Comparison of ENCODE assay signal across 10 cellular contexts in the genomic region with DNA sequence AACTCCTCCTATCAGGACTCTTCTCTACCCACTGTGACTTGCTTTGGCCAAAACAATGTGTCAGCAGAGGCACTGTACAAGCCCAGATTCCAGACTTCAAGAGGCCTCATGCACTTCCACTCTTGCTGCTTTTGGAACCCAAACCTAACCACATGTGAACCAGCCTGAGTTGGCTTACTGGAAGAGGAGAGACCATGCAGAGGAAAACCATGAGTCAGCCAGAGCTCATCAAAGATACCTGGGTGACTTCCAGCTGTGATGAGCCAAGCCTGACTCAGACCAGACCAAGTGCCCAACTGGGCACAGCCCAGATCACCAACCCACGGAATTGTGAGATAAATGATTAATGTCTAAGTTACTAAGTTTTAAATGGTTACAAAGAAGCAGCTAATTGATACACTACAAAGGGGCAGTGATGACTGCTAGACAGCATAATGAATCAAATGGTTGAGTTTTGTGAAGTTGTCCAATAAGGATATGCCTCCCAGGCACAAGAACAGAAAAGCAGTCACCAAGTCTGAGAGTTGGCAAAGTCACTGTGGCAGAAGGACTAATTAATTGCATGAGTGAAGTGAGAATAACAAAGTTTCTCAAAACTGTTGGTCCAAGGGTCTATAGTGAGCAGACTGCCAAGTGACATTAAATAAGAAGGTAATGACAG. TPM values are rescaled to one million over a fixed set of nuclear protein-coding genes. Genes with fewer than 3 reads are reported as not detected.
A peak's percentile ranks its signal among the peaks of the same experiment; 100 is the strongest.
DNase-seq lines count a peak whose midpoint lies in the region; ATAC-seq and TF ChIP-seq lines count a peak whose summit lies in the region.
"Had no signal": no experiment of that assay in that cellular context is flagged by ENCODE, and none has a peak within 500 bp of the region (broad histone marks: within the 10 kb centered on the region; RNA-seq: fewer than 3 reads in every experiment).

No MANE protein-coding gene starts in this region.

- intact Hi-C loops in heart right ventricle (cut with DNase I), result no loop called here
- intact Hi-C loops in left ventricle myocardium inferior (cut with micrococcal nuclease), result no loop called here

- DNase-seq in heart right ventricle (peak in 1 of 2 donors; percentile 13), left ventricle myocardium inferior (no peak), NB4 (ENCODE audit: low read depth) (peak; percentile 15), epithelial cell of proximal tubule (ENCODE audit: low read depth) (peak; percentile 99), KG1 (lab: John Stamatoyannopoulos, UW) (no peak)
- DNase-seq in stimulated activated naive CD8-positive, alpha-beta T cell treated with anti-CD3 and anti-CD28 coated beads, Interleukin-15, amount 100 ng/mL, for 72 hours, result no peak

- no peaks in the 10 kb centered on the region for H3K4me1 Mint-ChIP-seq in stimulated activated naive CD8-positive, alpha-beta T cell treated with anti-CD3 and anti-CD28 coated beads, Interleukin-15, amount 100 ng/mL, for 72 hours
- H3K4me1 Mint-ChIP-seq: memory B cell had no signal

- ATAC-seq in heart right ventricle, result peak in 5 of 8 donors; percentile 51 to 92 (median 85)
- peak; percentile 74 for ATAC-seq in stimulated activated naive CD8-positive, alpha-beta T cell treated with anti-CD3 and anti-CD28 coated beads, Interleukin-15, amount 100 ng/mL, for 72 hours
- no peak for ATAC-seq in GM18505 (IDR thresholded peaks at IDR 0.05; ENCODE audit: unreplicated experiment)
- no peak for ATAC-seq in GM19351 (IDR thresholded peaks at IDR 0.05; ENCODE audit: unreplicated experiment)

- H3K9me3 Mint-ChIP-seq in stimulated activated naive CD8-positive, alpha-beta T cell treated with anti-CD3 and anti-CD28 coated beads, Interleukin-15, amount 100 ng/mL, for 72 hours, result peaks cover 6 to 22% of the 10 kb centered on the region in 2 donors

- no peak overlapping the region for H3K4me3 Mint-ChIP-seq in stimulated activated naive CD8-positive, alpha-beta T cell treated with anti-CD3 and anti-CD28 coated beads, Interleukin-15, amount 100 ng/mL, for 72 hours
- H3K4me3 Mint-ChIP-seq: memory B cell had no signal

- H3K4me3 ChIP-seq in heart right ventricle, result no peak overlapping the region
- no peak overlapping the region for H3K4me3 ChIP-seq in left ventricle myocardium inferior
- no peak overlapping the region for H3K4me3 ChIP-seq in NB4 (ENCODE audit: low read depth, low read length)
- no peak overlapping the region for H3K4me3 ChIP-seq in epithelial cell of proximal tubule (ENCODE audit: low read depth, low read length)

- H3K27ac ChIP-seq in heart right ventricle (peak overlapping the region in 1 of 10 donors; percentile 42), left ventricle myocardium inferior (replicated peaks) (no peak overlapping the region)
- H3K27ac ChIP-seq: HL-60 had no signal

- H3K9me3 ChIP-seq in heart right ventricle (peaks cover 0 to 17% (median 11%) of the 10 kb centered on the region in 11 donors), left ventricle myocardium inferior (replicated peaks) (peaks cover 19% of the 10 kb centered on the region)

- WGBS in heart right ventricle, 2 donors, result 48 to 79% methylated on average over 1 of the region's 1 CpG

- H3K36me3 ChIP-seq in heart right ventricle (no peaks in the 10 kb centered on the region), left ventricle myocardium inferior (no peaks in the 10 kb centered on the region)

- TF ChIP-seq POLR2A in NB4 (IDR thresholded peaks at IDR 0.05; ENCODE audit: extremely low read depth, insufficient read length) (no peak), GM18505 (IDR thresholded peaks at IDR 0.05; ENCODE audit: borderline replicate concordance, extremely low read depth, insufficient read depth, insufficient read length) (no peak)

- no peaks in the 10 kb centered on the region for H3K27me3 ChIP-seq in heart right ventricle
- no peaks in the 10 kb centered on the region for H3K27me3 ChIP-seq in left ventricle myocardium inferior (ENCODE audit: low read depth)

- peaks cover 8% of the 10 kb centered on the region for H3K27me3 Mint-ChIP-seq in stimulated activated naive CD8-positive, alpha-beta T cell treated with anti-CD3 and anti-CD28 coated beads, Interleukin-15, amount 100 ng/mL, for 72 hours

- H3K27ac Mint-ChIP-seq in stimulated activated naive CD8-positive, alpha-beta T cell treated with anti-CD3 and anti-CD28 coated beads, Interleukin-15, amount 100 ng/mL, for 72 hours, result no peak overlapping the region
- H3K27ac Mint-ChIP-seq: memory B cell had no signal

- H3K4me1 ChIP-seq in heart right ventricle (no peaks in the 10 kb centered on the region), left ventricle myocardium inferior (no peaks in the 10 kb centered on the region)

- TF ChIP-seq CTCF in heart right ventricle (IDR thresholded peaks at IDR 0.05), result no peak
- TF ChIP-seq CTCF in left ventricle myocardium inferior (IDR thresholded peaks at IDR 0.05; ENCODE audit: borderline replicate concordance), result no peak
- no peak for TF ChIP-seq CTCF in NB4 (IDR thresholded peaks at IDR 0.05; ENCODE audit: low read depth, low read length)
- no peak for TF ChIP-seq CTCF in epithelial cell of proximal tubule (conservative IDR thresholded peaks at IDR 0.05; ENCODE audit: low read depth, low read length)

RNA-seq across cellular contexts. Expression of a gene that starts 16.1 kb away (rescaled TPM):
- total RNA-seq in heart right ventricle (1 to 10 TPM in 2 of 10 donors, under 1 TPM in 8; 0.07 to 1.8 (median 0.51) TPM), left ventricle myocardium inferior (0.38 TPM), epithelial cell of proximal tubule (2.6 and 6.1 TPM in 2 replicates)
- polyA plus RNA-seq in heart right ventricle, result under 1 TPM; 0.09 to 0.15 TPM

Comparison
In these comparisons a context has a peak if more than half of its experiments do, and no peak if none do; other contexts are left out.
1. ATAC-seq: peak in heart right ventricle (5 of 8) and stimulated activated naive CD8-positive, alpha-beta T cell treated with anti-CD3 and anti-CD28 coated beads, Interleukin-15, amount 100 ng/mL, for 72 hours (single experiment); none in GM18505 (single experiment) and GM19351 (single experiment).
2. DNase-seq: peak in NB4 (single experiment) and epithelial cell of proximal tubule (single experiment); none in left ventricle myocardium inferior (single experiment), stimulated activated naive CD8-positive, alpha-beta T cell treated with anti-CD3 and anti-CD28 coated beads, Interleukin-15, amount 100 ng/mL, for 72 hours (0 of 2) and KG1 (single experiment).